Comparison of ENCODE assay signal across 8 cellular contexts in genomic region chr21:38768385-38769071, GRCh38. TPM values are rescaled to one million over a fixed set of nuclear protein-coding genes. Genes with fewer than 3 reads are reported as not detected.
DNase-seq lines count a peak whose midpoint lies in the region; ATAC-seq and TF ChIP-seq lines count a peak whose summit lies in the region.

No MANE protein-coding gene starts in this region.

- intact Hi-C loops in body of pancreas (cut with DNase I) = no loop called here

- TF ChIP-seq POLR2A in body of pancreas (IDR thresholded peaks at IDR 0.05) = no peak

- no peaks in the 10 kb centered on the region for H3K36me3 Mint-ChIP-seq in T-helper 2 cell treated with Interferon-gamma antibody and Interleukin-4, amounts not matched to agents 5 μg/mL and 100 μg/mL, for 36 hours (ENCODE audit: low read depth)

- H3K4me1 ChIP-seq in body of pancreas = peaks cover 17% of the 10 kb centered on the region

- ATAC-seq in body of pancreas = no peak

- H3K27ac Mint-ChIP-seq in T-helper 2 cell treated with Interferon-gamma antibody and Interleukin-4, amounts not matched to agents 5 μg/mL and 100 μg/mL, for 36 hours = peak overlapping the region; percentile 99

- H3K36me3 ChIP-seq in body of pancreas (replicated peaks in 1 of 2; ENCODE audit: insufficient read depth in 1 of 2, low read depth in 2 of 2) = no peaks in the 10 kb centered on the region

- no peaks in the 10 kb centered on the region for H3K9me3 ChIP-seq in body of pancreas

- peaks cover 44% of the 10 kb centered on the region for H3K4me1 Mint-ChIP-seq in T-helper 2 cell treated with Interferon-gamma antibody and Interleukin-4, amounts not matched to agents 5 μg/mL and 100 μg/mL, for 36 hours (ENCODE audit: low read depth)

- H3K9me3 Mint-ChIP-seq in T-helper 2 cell treated with Interferon-gamma antibody and Interleukin-4, amounts not matched to agents 5 μg/mL and 100 μg/mL, for 36 hours = peaks cover 5% of the 10 kb centered on the region

- H3K4me3 ChIP-seq in body of pancreas = no peak overlapping the region

- no peak for TF ChIP-seq CTCF in body of pancreas (IDR thresholded peaks at IDR 0.05)

- DNase-seq in DMS153 (lab: John Stamatoyannopoulos, UW) (peak; percentile 37), body of pancreas (no peak), activated gamma-delta T cell (lab: John Stamatoyannopoulos, UW) (no peak), hippocampal formation (lab: John Stamatoyannopoulos, UW) (no peak), inferior parietal cortex (ENCODE audit: extremely low spot score) (no peak)
- DNase-seq in T-helper 2 cell treated with Interferon-gamma antibody and Interleukin-4, amounts not matched to agents 5 μg/mL and 100 μg/mL, for 36 hours (ENCODE audit: low spot score) = peak; percentile 80
- DNase-seq in central memory CD4-positive, alpha-beta T cell = peak; percentile 25
- peak; percentile 31 to 65 (median 46) for DNase-seq in stimulated activated CD4-positive, alpha-beta T cell treated with anti-CD3 and anti-CD28 coated beads, Interleukin-1b, Interleukin-23, amount 100 ng/mL, for 24 hours (ENCODE audit: low read depth in 4 of 4, low spot score in 1 of 4)

- peaks cover 3% of the 10 kb centered on the region for H3K27me3 Mint-ChIP-seq in T-helper 2 cell treated with Interferon-gamma antibody and Interleukin-4, amounts not matched to agents 5 μg/mL and 100 μg/mL, for 36 hours (ENCODE audit: low read depth)

- H3K27me3 ChIP-seq in body of pancreas = no peaks in the 10 kb centered on the region

- H3K27ac ChIP-seq in body of pancreas = no peak overlapping the region

- peak overlapping the region; percentile 89 for H3K4me3 Mint-ChIP-seq in T-helper 2 cell treated with Interferon-gamma antibody and Interleukin-4, amounts not matched to agents 5 μg/mL and 100 μg/mL, for 36 hours

- 78 to 87% methylated on average over 14 of the region's 14 CpGs for WGBS in body of pancreas, 2 donors

RNA-seq across cellular contexts. Expression of gene ETS2, which starts 37.2 kb away (rescaled TPM):
- 10 to 100 TPM; 17.9 to 25.7 TPM for total RNA-seq in body of pancreas

Comparison
In these comparisons a context has a peak if more than half of its experiments do, and no peak if none do; other contexts are left out.
1. DNase-seq: peak in DMS153 (single experiment), T-helper 2 cell treated with Interferon-gamma antibody and Interleukin-4, amounts not matched to agents 5 μg/mL and 100 μg/mL, for 36 hours (single experiment), central memory CD4-positive, alpha-beta T cell (single experiment) and stimulated activated CD4-positive, alpha-beta T cell treated with anti-CD3 and anti-CD28 coated beads, Interleukin-1b, Interleukin-23, amount 100 ng/mL, for 24 hours (4 of 4); none in body of pancreas (0 of 4), activated gamma-delta T cell (single experiment), hippocampal formation (0 of 2) and inferior parietal cortex (single experiment).